ENCODE assay signal across 22 cellular contexts in the genomic region with DNA sequence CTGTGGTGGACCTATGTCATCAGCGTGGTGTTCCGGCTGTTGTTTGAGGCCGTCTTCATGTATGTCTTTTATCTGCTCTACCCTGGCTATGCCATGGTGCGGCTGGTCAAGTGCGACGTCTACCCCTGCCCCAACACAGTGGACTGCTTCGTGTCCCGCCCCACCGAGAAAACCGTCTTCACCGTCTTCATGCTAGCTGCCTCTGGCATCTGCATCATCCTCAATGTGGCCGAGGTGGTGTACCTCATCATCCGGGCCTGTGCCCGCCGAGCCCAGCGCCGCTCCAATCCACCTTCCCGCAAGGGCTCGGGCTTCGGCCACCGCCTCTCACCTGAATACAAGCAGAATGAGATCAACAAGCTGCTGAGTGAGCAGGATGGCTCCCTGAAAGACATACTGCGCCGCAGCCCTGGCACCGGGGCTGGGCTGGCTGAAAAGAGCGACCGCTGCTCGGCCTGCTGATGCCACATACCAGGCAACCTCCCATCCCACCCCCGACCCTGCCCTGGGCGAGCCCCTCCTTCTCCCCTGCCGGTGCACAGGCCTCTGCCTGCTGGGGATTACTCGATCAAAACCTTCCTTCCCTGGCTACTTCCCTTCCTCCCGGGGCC. TPM values are rescaled to one million over a fixed set of nuclear protein-coding genes. Genes with fewer than 3 reads are reported as not detected.
DNase-seq lines count a peak whose midpoint lies in the region; ATAC-seq and TF ChIP-seq lines count a peak whose summit lies in the region.
"Had no signal": no experiment of that assay in that cellular context is flagged by ENCODE, and none has a peak within 500 bp of the region (broad histone marks: within the 10 kb centered on the region; RNA-seq: fewer than 3 reads in every experiment).

No MANE protein-coding gene starts in this region.

- H3K9me3 Mint-ChIP-seq in neural progenitor cell = peaks cover 24% of the 10 kb centered on the region
- H3K9me3 Mint-ChIP-seq: CD8-positive, alpha-beta memory T cell; HFFc6 had no signal

- DNase-seq in H7 (peak; percentile 74), caudate nucleus (lab: John Stamatoyannopoulos, UW) (no peak), neural progenitor cell (ENCODE audit: low spot score) (peak; percentile 31), T-helper 2 cell (no peak), GM10248 (ENCODE audit: extremely low spot score) (no peak)
- DNase-seq: CD8-positive, alpha-beta memory T cell; H9; HFFc6; Karpas-422; MV-4-11; NCI-H1105 treated with DMSO at 0.1 percent for 48 hours; NCI-H446; NCI-H526; OCI-M1 had no signal

- H3K79me2 ChIP-seq in neural progenitor cell (ENCODE audit: low read depth) = no peaks in the 10 kb centered on the region

- no peak overlapping the region for H3K4me2 ChIP-seq in neural progenitor cell

- H3K4me3 Mint-ChIP-seq in neural progenitor cell = no peak overlapping the region
- H3K4me3 Mint-ChIP-seq: CD8-positive, alpha-beta memory T cell; HFFc6 had no signal

- CTCF ChIA-PET in GM10248 (lab: Yijun Ruan, JAX) = no interaction called here

- H3K4me1 ChIP-seq in neural progenitor cell = no peaks in the 10 kb centered on the region
- H3K4me1 ChIP-seq: SJSA1 had no signal

- TF ChIP-seq CTCF in neural progenitor cell (IDR thresholded peaks at IDR 0.05) (no peak), GM10248 (IDR thresholded peaks at IDR 0.05; ENCODE audit: control extremely low read depth, extremely low read depth, low read depth, missing control alignments) (no peak)

- H3K36me3 ChIP-seq in H7 (replicated peaks; ENCODE audit: control insufficient read depth, insufficient read depth, low read length) (no peaks in the 10 kb centered on the region), neural progenitor cell (no peaks in the 10 kb centered on the region)
- H3K36me3 ChIP-seq: SJSA1 had no signal

- H3K4me3 ChIP-seq in H7 (ENCODE audit: insufficient read depth, low read depth, low read length) (no peak overlapping the region), neural progenitor cell (no peak overlapping the region)
- H3K4me3 ChIP-seq: SJSA1 had no signal

- H3K4me1 Mint-ChIP-seq in neural progenitor cell = peaks cover 30% of the 10 kb centered on the region
- H3K4me1 Mint-ChIP-seq: CD8-positive, alpha-beta memory T cell had no signal

- no peak overlapping the region for H3K9ac ChIP-seq in neural progenitor cell

- no peaks in the 10 kb centered on the region for H3F3A ChIP-seq in neural progenitor cell (ENCODE audit: low read depth)

- H4K20me1 ChIP-seq in neural progenitor cell (ENCODE audit: low read depth) = no peaks in the 10 kb centered on the region

- H3K36me3 Mint-ChIP-seq in neural progenitor cell = no peaks in the 10 kb centered on the region
- H3K36me3 Mint-ChIP-seq: CD8-positive, alpha-beta memory T cell had no signal

- H2AFZ ChIP-seq in neural progenitor cell (replicated peaks) = no peak overlapping the region

- POLR2A ChIA-PET in GM10248 (lab: Yijun Ruan, JAX) = no interaction called here

- peaks cover 10% of the 10 kb centered on the region for H3K27me3 Mint-ChIP-seq in neural progenitor cell (ENCODE audit: insufficient read depth, low read depth)

- ATAC-seq in esophagus mucosa = peak; percentile 25
- ATAC-seq in GM21717 (IDR thresholded peaks at IDR 0.05; ENCODE audit: unreplicated experiment) = no peak
- no peak for ATAC-seq in HG03342 (IDR thresholded peaks at IDR 0.05; ENCODE audit: unreplicated experiment)
- ATAC-seq: Right ventricle myocardium inferior had no signal

- peak overlapping the region; percentile 57 for H3K27ac Mint-ChIP-seq in neural progenitor cell
- H3K27ac Mint-ChIP-seq: CD8-positive, alpha-beta memory T cell; H9; HFFc6 had no signal

- H3K27ac ChIP-seq in caudate nucleus (ENCODE audit: low read depth, low read length) = peak overlapping the region; percentile 40
- H3K27ac ChIP-seq in neural progenitor cell = no peak overlapping the region
- H3K27ac ChIP-seq: C4-2B, SJSA1 had no signal

- H3K27me3 ChIP-seq in H7 (ENCODE audit: control insufficient read depth, insufficient read depth, low read length) (no peaks in the 10 kb centered on the region), neural progenitor cell (no peaks in the 10 kb centered on the region)
- H3K27me3 ChIP-seq: SJSA1 had no signal

- no peaks in the 10 kb centered on the region for H3K9me3 ChIP-seq in neural progenitor cell (ENCODE audit: low read depth)
- H3K9me3 ChIP-seq: SJSA1 had no signal

RNA-seq across cellular contexts. Expression of a gene that starts 1.2 kb away (rescaled TPM):
- 0.10 TPM in 1 of 2 replicates, not detected in the other for total RNA-seq in H7 (2014; rRNA removed; shearing (Covaris generic))
- total RNA-seq in esophagus mucosa = 0.12 TPM
- total RNA-seq in neural progenitor cell (ENCODE audit: low replicate concordance) = not detected in 2 replicates
- total RNA-seq: CD8-positive, alpha-beta memory T cell; Daoy; H9; HFFc6; M059J; Right ventricle myocardium inferior; SJSA1 had no signal

RNA-seq across cellular contexts. Expression of a gene that starts 29.7 kb away (rescaled TPM):
- 46.4 and 48.9 TPM in 2 replicates for total RNA-seq in H7 (2014; rRNA removed; shearing (Covaris generic))
- total RNA-seq in esophagus mucosa = 8.5 TPM
- 50.8 and 85.8 TPM in 2 replicates for total RNA-seq in neural progenitor cell (ENCODE audit: low replicate concordance)

RNA-seq across cellular contexts. Expression of a gene that starts 59.2 kb away (rescaled TPM):
- total RNA-seq in H7 (2014; rRNA removed; shearing (Covaris generic)) = 645 and 665 TPM in 2 replicates
- 192 TPM for total RNA-seq in esophagus mucosa
- 890 and 916 TPM in 2 replicates for total RNA-seq in neural progenitor cell (ENCODE audit: low replicate concordance)

Comparison
In these comparisons a context has a peak if more than half of its experiments do, and no peak if none do; other contexts are left out.
1. DNase-seq: peak in H7 (single experiment) and neural progenitor cell (single experiment); none in caudate nucleus (0 of 61), T-helper 2 cell (0 of 5) and GM10248 (single experiment).